Comparison of ENCODE assay signal across 21 cellular contexts in the genomic region with DNA sequence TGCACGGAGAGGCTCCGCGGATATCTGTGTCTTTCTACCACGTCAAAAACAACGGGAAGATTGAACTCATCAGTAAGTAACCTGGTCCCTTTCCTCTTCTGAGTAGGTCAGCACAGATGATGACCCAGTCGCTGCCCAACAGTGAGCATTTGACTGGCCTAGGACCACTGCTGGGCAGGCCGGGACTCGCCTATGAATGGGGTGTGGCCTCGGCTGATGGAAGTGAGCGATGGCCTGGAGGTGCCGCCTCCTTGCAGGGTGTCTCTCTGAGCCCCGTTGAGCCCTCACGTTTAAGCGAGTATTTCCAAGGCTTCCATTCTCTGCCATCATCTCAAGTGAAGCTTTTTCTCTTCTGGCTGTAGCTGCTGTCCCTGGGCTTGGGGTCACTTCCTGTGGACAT. TPM values are rescaled to one million over a fixed set of nuclear protein-coding genes. Genes with fewer than 3 reads are reported as not detected.
DNase-seq lines count a peak whose midpoint lies in the region; ATAC-seq and TF ChIP-seq lines count a peak whose summit lies in the region.
"Had no signal": no experiment of that assay in that cellular context is flagged by ENCODE, and none has a peak within 500 bp of the region (broad histone marks: within the 10 kb centered on the region; RNA-seq: fewer than 3 reads in every experiment).

No MANE protein-coding gene starts in this region.

- H3K36me3 Mint-ChIP-seq in activated naive CD8-positive, alpha-beta T cell treated with anti-CD3 and anti-CD28 coated beads for 36 hours: peaks cover 32% of the 10 kb centered on the region
- H3K36me3 Mint-ChIP-seq in activated naive CD8-positive, alpha-beta T cell treated with anti-CD3 and anti-CD28 coated beads, Interleukin-2, amount 50 U/mL, for 24 hours (ENCODE audit: low read depth): peaks cover 78% of the 10 kb centered on the region
- peaks cover 87% of the 10 kb centered on the region for H3K36me3 Mint-ChIP-seq in endodermal cell (ENCODE audit: low read depth)
- peaks cover 17 to 50% of the 10 kb centered on the region in 2 donors for H3K36me3 Mint-ChIP-seq in activated T-cell treated with anti-CD3 and anti-CD28 coated beads, Interleukin-2, amount 50 U/mL, for 72 hours (ENCODE audit: insufficient read depth in 2 of 2)

- H3K4me3 Mint-ChIP-seq in activated naive CD8-positive, alpha-beta T cell treated with anti-CD3 and anti-CD28 coated beads for 36 hours: no peak overlapping the region
- H3K4me3 Mint-ChIP-seq in activated naive CD8-positive, alpha-beta T cell treated with anti-CD3 and anti-CD28 coated beads, Interleukin-2, amount 50 U/mL, for 24 hours: no peak overlapping the region
- no peak overlapping the region for H3K4me3 Mint-ChIP-seq in endodermal cell
- no peak overlapping the region for H3K4me3 Mint-ChIP-seq in activated T-cell treated with anti-CD3 and anti-CD28 coated beads, Interleukin-2, amount 50 U/mL, for 72 hours
- H3K4me3 Mint-ChIP-seq: CD4-positive, alpha-beta memory T cell; GM23338 had no signal

- no TSS peak for BruUV-seq in Panc1 (replicated peaks; lab: Mats Ljungman, UMichigan)

- H3K27me3 ChIP-seq in Panc1 (ENCODE audit: control insufficient read depth, insufficient read depth, low read length) (no peaks in the 10 kb centered on the region), endodermal cell (ENCODE audit: control insufficient read depth, insufficient read depth, low read length, poor library complexity, severe bottlenecking) (no peaks in the 10 kb centered on the region), skeletal muscle tissue (ENCODE audit: control insufficient read depth in 3 of 3, insufficient read depth in 3 of 3, low read length in 3 of 3) (no peaks in the 10 kb centered on the region)
- H3K27me3 ChIP-seq: BLaER1 had no signal

- in situ Hi-C loops in Panc1 (cut with HindIII; ENCODE audit: low pct_unique_long_range_greater_than_20kb, low sequenced_read_pairs): no loop called here

- H3K27ac Mint-ChIP-seq in activated naive CD8-positive, alpha-beta T cell treated with anti-CD3 and anti-CD28 coated beads for 36 hours: peak overlapping the region; percentile 40
- H3K27ac Mint-ChIP-seq in activated naive CD8-positive, alpha-beta T cell treated with anti-CD3 and anti-CD28 coated beads, Interleukin-2, amount 50 U/mL, for 24 hours: no peak overlapping the region
- no peak overlapping the region for H3K27ac Mint-ChIP-seq in endodermal cell
- H3K27ac Mint-ChIP-seq in activated T-cell treated with anti-CD3 and anti-CD28 coated beads, Interleukin-2, amount 50 U/mL, for 72 hours: no peak overlapping the region

- TF ChIP-seq CTCF in Panc1 (IDR thresholded peaks at IDR 0.05): no peak
- no peak for TF ChIP-seq CTCF in endodermal cell (conservative IDR thresholded peaks at IDR 0.05)

- no peaks in the 10 kb centered on the region for H3K9me3 Mint-ChIP-seq in activated naive CD8-positive, alpha-beta T cell treated with anti-CD3 and anti-CD28 coated beads for 36 hours
- H3K9me3 Mint-ChIP-seq in activated naive CD8-positive, alpha-beta T cell treated with anti-CD3 and anti-CD28 coated beads, Interleukin-2, amount 50 U/mL, for 24 hours: no peaks in the 10 kb centered on the region
- H3K9me3 Mint-ChIP-seq in endodermal cell: no peaks in the 10 kb centered on the region
- H3K9me3 Mint-ChIP-seq in activated T-cell treated with anti-CD3 and anti-CD28 coated beads, Interleukin-2, amount 50 U/mL, for 72 hours: no peaks in the 10 kb centered on the region
- H3K9me3 Mint-ChIP-seq: CD4-positive, alpha-beta memory T cell; GM23338 had no signal

- no peak for ATAC-seq in activated naive CD8-positive, alpha-beta T cell treated with anti-CD3 and anti-CD28 coated beads, Interleukin-2, amount 50 U/mL, for 24 hours
- ATAC-seq in Panc1: peak; percentile 15; the same call in 1 of the 2 replicates
- no peak for ATAC-seq in activated T-cell treated with anti-CD3 and anti-CD28 coated beads, Interleukin-2, amount 50 U/mL, for 72 hours (replicated peaks in 1 of 2)

- H3K4me1 ChIP-seq in Panc1 (ENCODE audit: control insufficient read depth, insufficient read depth, low read length) (no peaks in the 10 kb centered on the region), endodermal cell (ENCODE audit: control insufficient read depth, insufficient read depth, low read length) (no peaks in the 10 kb centered on the region), skeletal muscle tissue (ENCODE audit: control insufficient read depth in 3 of 3, insufficient read depth in 3 of 3, low read length in 3 of 3) (peaks cover 13 to 25% (median 15%) of the 10 kb centered on the region in 3 donors)

- no peak for DNase-seq in activated naive CD8-positive, alpha-beta T cell treated with anti-CD3 and anti-CD28 coated beads for 36 hours
- no peak for DNase-seq in activated naive CD8-positive, alpha-beta T cell treated with anti-CD3 and anti-CD28 coated beads, Interleukin-2, amount 50 U/mL, for 24 hours
- DNase-seq in Panc1 (ENCODE audit: low read depth, low spot score) (no peak), endodermal cell (peak; percentile 44), AML-193 (lab: John Stamatoyannopoulos, UW) (no peak), NK-92 (lab: John Stamatoyannopoulos, UW; ENCODE audit: unreplicated experiment) (no peak)
- no peak for DNase-seq in activated T-cell treated with anti-CD3 and anti-CD28 coated beads, Interleukin-2, amount 50 U/mL, for 72 hours
- DNase-seq: Calu3; CD4-positive, alpha-beta memory T cell; GF-D8; KBM-7; MV-4-11; NCI-H187; NCI-H2107; NCI-H524; NCI-H82; PC-3 had no signal

- H3K4me1 Mint-ChIP-seq in activated naive CD8-positive, alpha-beta T cell treated with anti-CD3 and anti-CD28 coated beads for 36 hours: peaks cover 10% of the 10 kb centered on the region
- no peaks in the 10 kb centered on the region for H3K4me1 Mint-ChIP-seq in activated naive CD8-positive, alpha-beta T cell treated with anti-CD3 and anti-CD28 coated beads, Interleukin-2, amount 50 U/mL, for 24 hours
- H3K4me1 Mint-ChIP-seq in endodermal cell: no peaks in the 10 kb centered on the region
- H3K4me1 Mint-ChIP-seq in activated T-cell treated with anti-CD3 and anti-CD28 coated beads, Interleukin-2, amount 50 U/mL, for 72 hours (ENCODE audit: low read depth): no peaks in the 10 kb centered on the region
- H3K4me1 Mint-ChIP-seq: GM23338 had no signal

- POLR2A ChIA-PET in Panc1 (lab: Charles Lee): no interaction called here

- H3K36me3 ChIP-seq in Panc1 (ENCODE audit: control insufficient read depth, insufficient read depth, low read length) (peaks cover 61% of the 10 kb centered on the region), endodermal cell (ENCODE audit: control insufficient read depth, insufficient read depth, low read length) (peaks cover 95% of the 10 kb centered on the region), skeletal muscle tissue (ENCODE audit: control insufficient read depth in 3 of 3, insufficient read depth in 3 of 3, low read length in 3 of 3) (peaks cover 79 to 88% (median 82%) of the 10 kb centered on the region in 3 donors)

- no peaks in the 10 kb centered on the region for H3K27me3 Mint-ChIP-seq in activated naive CD8-positive, alpha-beta T cell treated with anti-CD3 and anti-CD28 coated beads for 36 hours
- H3K27me3 Mint-ChIP-seq in activated naive CD8-positive, alpha-beta T cell treated with anti-CD3 and anti-CD28 coated beads, Interleukin-2, amount 50 U/mL, for 24 hours: no peaks in the 10 kb centered on the region
- no peaks in the 10 kb centered on the region for H3K27me3 Mint-ChIP-seq in endodermal cell (ENCODE audit: insufficient read depth)
- no peaks in the 10 kb centered on the region for H3K27me3 Mint-ChIP-seq in activated T-cell treated with anti-CD3 and anti-CD28 coated beads, Interleukin-2, amount 50 U/mL, for 72 hours (ENCODE audit: low read depth)
- H3K27me3 Mint-ChIP-seq: CD4-positive, alpha-beta memory T cell had no signal

- H3K4me3 ChIP-seq in Panc1 (ENCODE audit: low read depth in 2 of 2, low read length in 2 of 2): no peak overlapping the region
- no peak overlapping the region for H3K4me3 ChIP-seq in endodermal cell (ENCODE audit: low read length)
- no peak overlapping the region for H3K4me3 ChIP-seq in skeletal muscle tissue (ENCODE audit: low read length in 3 of 3)
- H3K4me3 ChIP-seq: BLaER1, GM12878, GM23338 had no signal

- 95 to 96% methylated on average over 14 of the region's 14 CpGs for WGBS in endodermal cell (ENCODE audit: insufficient coverage in 1 of 2, insufficient read length in 1 of 2), 2 experiments

- intact Hi-C loops in Panc1 (cut with micrococcal nuclease; ENCODE audit: unreplicated experiment): no loop called here

- CTCF ChIA-PET in Panc1 (lab: Charles Lee): interaction anchor here (0.6 kb wide), 1 partner anchor 35 kb away, joined by 7 read pairs; no protein-coding TSS in a partner anchor

- H3K9me3 ChIP-seq in Panc1 (ENCODE audit: control insufficient read depth, insufficient read depth, low read depth, low read length): no peaks in the 10 kb centered on the region
- no peaks in the 10 kb centered on the region for H3K9me3 ChIP-seq in endodermal cell (ENCODE audit: control insufficient read depth, low read length)
- no peaks in the 10 kb centered on the region for H3K9me3 ChIP-seq in skeletal muscle tissue (ENCODE audit: control insufficient read depth in 3 of 3, low read length in 3 of 3)
- H3K9me3 ChIP-seq: BLaER1 had no signal

- no peak overlapping the region for H3K9ac ChIP-seq in endodermal cell (ENCODE audit: extremely low read depth, low read length, poor library complexity, severe bottlenecking)
- peak overlapping the region in 2 of 3 donors; percentile 33 to 45 for H3K9ac ChIP-seq in skeletal muscle tissue (ENCODE audit: low read depth in 1 of 3, low read length in 3 of 3)
- H3K9ac ChIP-seq: BLaER1 had no signal

- H3K27ac ChIP-seq in Panc1 (ENCODE audit: low read length) (no peak overlapping the region), endodermal cell (ENCODE audit: low read depth, low read length) (no peak overlapping the region), skeletal muscle tissue (ENCODE audit: low read depth, low read length) (no peak overlapping the region)
- H3K27ac ChIP-seq: BLaER1 had no signal

RNA-seq across cellular contexts. Expression of gene EIF3B, which starts 18.1 kb away (rescaled TPM):
- 100 to 1,000 TPM; 315 to 319 TPM for total RNA-seq in activated naive CD8-positive, alpha-beta T cell treated with anti-CD3 and anti-CD28 coated beads for 36 hours
- 432 TPM for total RNA-seq in Panc1 (2021; ENCODE audit: unreplicated experiment)
- 349 TPM for polyA plus RNA-seq in Panc1 (2012; ENCODE audit: insufficient read length)
- 100 to 1,000 TPM; 172 to 220 TPM for total RNA-seq in endodermal cell
- polyA plus RNA-seq in endodermal cell (2013, experiment 1 of 2): 136 TPM
- 120 TPM for polyA plus RNA-seq in endodermal cell (2013, experiment 2 of 2)
- 120 TPM for total RNA-seq in skeletal muscle tissue
- 100 to 1,000 TPM; 120 to 121 TPM for total RNA-seq in activated T-cell treated with anti-CD3 and anti-CD28 coated beads, Interleukin-2, amount 50 U/mL, for 72 hours

RNA-seq across cellular contexts. Expression of gene CHST12, which starts 30.7 kb away (rescaled TPM):
- total RNA-seq in activated naive CD8-positive, alpha-beta T cell treated with anti-CD3 and anti-CD28 coated beads for 36 hours: 1 to 10 TPM; 3.1 to 3.2 TPM
- 48.3 TPM for total RNA-seq in Panc1 (2021; ENCODE audit: unreplicated experiment)
- polyA plus RNA-seq in Panc1 (2012; ENCODE audit: insufficient read length): 62.4 TPM
- total RNA-seq in endodermal cell: 10 to 100 TPM; 14.5 to 18.5 TPM
- polyA plus RNA-seq in endodermal cell (2013, experiment 1 of 2): 10.4 TPM
- polyA plus RNA-seq in endodermal cell (2013, experiment 2 of 2): 10.5 TPM
- 1.0 TPM for total RNA-seq in skeletal muscle tissue
- 10 to 100 TPM in 1 of 2 donors, 1 to 10 TPM in 1; 5.1 to 10.6 TPM for total RNA-seq in activated T-cell treated with anti-CD3 and anti-CD28 coated beads, Interleukin-2, amount 50 U/mL, for 72 hours

RNA-seq across cellular contexts. Expression of gene SNX8, which starts 58.5 kb away (rescaled TPM):
- 10 to 100 TPM; 45.6 to 48.7 TPM for total RNA-seq in activated naive CD8-positive, alpha-beta T cell treated with anti-CD3 and anti-CD28 coated beads for 36 hours
- total RNA-seq in Panc1 (2021; ENCODE audit: unreplicated experiment): 139 TPM
- 147 TPM for polyA plus RNA-seq in Panc1 (2012; ENCODE audit: insufficient read length)
- total RNA-seq in endodermal cell: 10 to 100 TPM; 53.0 to 53.2 TPM
- 21.3 TPM for polyA plus RNA-seq in endodermal cell (2013, experiment 1 of 2)
- polyA plus RNA-seq in endodermal cell (2013, experiment 2 of 2): 25.2 TPM
- 12.5 TPM for total RNA-seq in skeletal muscle tissue
- total RNA-seq in activated T-cell treated with anti-CD3 and anti-CD28 coated beads, Interleukin-2, amount 50 U/mL, for 72 hours: 10 to 100 TPM; 25.5 to 31.2 TPM
